In genomic region chr10:13944901-13945300, GRCh38 we compare ENCODE assay signal across 14 cellular contexts.
DNase-seq lines count a peak whose midpoint lies in the region; ATAC-seq and TF ChIP-seq lines count a peak whose summit lies in the region.
"Had no signal": no experiment of that assay in that cellular context is flagged by ENCODE, and none has a peak within 500 bp of the region (broad histone marks: within the 10 kb centered on the region; RNA-seq: fewer than 3 reads in every experiment).

No MANE protein-coding gene starts in this region.

- H3K27ac ChIP-seq in WERI-Rb-1 (no peak overlapping the region), endodermal cell (ENCODE audit: low read depth, low read length) (peak overlapping the region; percentile 75), thoracic aorta (no peak overlapping the region)

- DNase-seq in WERI-Rb-1 (peak; percentile 8), endodermal cell (no peak), mesothelial cell of epicardium (ENCODE audit: low spot score in 2 of 2, unreplicated experiment in 2 of 2) (no peak), thoracic aorta (ENCODE audit: low spot score) (no peak), HuH-7 (ENCODE audit: low spot score) (no peak), ACHN (no peak)
- DNase-seq: CD8-positive, alpha-beta memory T cell; GF-D8; MG63; NCI-H1105; NCI-H1694 treated with DMSO at 0.1 percent for 48 hours; NCI-H446; NCI-H748 treated with DMSO at 0.1 percent for 48 hours had no signal

- H3K9me3 ChIP-seq in WERI-Rb-1 (ENCODE audit: severe bottlenecking) (no peaks in the 10 kb centered on the region), endodermal cell (ENCODE audit: control insufficient read depth, low read length) (no peaks in the 10 kb centered on the region), thoracic aorta (no peaks in the 10 kb centered on the region)
- H3K9me3 ChIP-seq: MG63 had no signal

- H3K36me3 Mint-ChIP-seq in endodermal cell (ENCODE audit: low read depth) (no peaks in the 10 kb centered on the region), mesothelial cell of epicardium (peaks cover 4% of the 10 kb centered on the region)

- no peak overlapping the region for H3K27ac Mint-ChIP-seq in endodermal cell
- H3K27ac Mint-ChIP-seq in mesothelial cell of epicardium: peak overlapping the region; percentile 79
- H3K27ac Mint-ChIP-seq: CD8-positive, alpha-beta memory T cell had no signal

- ATAC-seq in thoracic aorta (ENCODE audit: insufficient number of reproducible peaks, low FRiP score, low read depth): peak; percentile 42
- no peak for ATAC-seq in GM21423 (IDR thresholded peaks at IDR 0.05; ENCODE audit: unreplicated experiment)

- H3K4me3 ChIP-seq in WERI-Rb-1 (ENCODE audit: low read depth, low read length) (no peak overlapping the region), endodermal cell (ENCODE audit: low read length) (no peak overlapping the region), thoracic aorta (no peak overlapping the region)
- H3K4me3 ChIP-seq: MG63 had no signal

- H3K27me3 Mint-ChIP-seq in endodermal cell (ENCODE audit: insufficient read depth): no peaks in the 10 kb centered on the region
- H3K27me3 Mint-ChIP-seq in mesothelial cell of epicardium (ENCODE audit: low read depth): no peaks in the 10 kb centered on the region
- H3K27me3 Mint-ChIP-seq: CD8-positive, alpha-beta memory T cell had no signal

- no peak for TF ChIP-seq CTCF in WERI-Rb-1 (IDR thresholded peaks at IDR 0.05; ENCODE audit: low read depth, low read length)
- TF ChIP-seq CTCF in endodermal cell (conservative IDR thresholded peaks at IDR 0.05): no peak
- no peak for TF ChIP-seq CTCF in mesothelial cell of epicardium (IDR thresholded peaks at IDR 0.05; ENCODE audit: unreplicated experiment)
- TF ChIP-seq CTCF in thoracic aorta (IDR thresholded peaks at IDR 0.05): no peak

- H3K4me1 ChIP-seq in endodermal cell (ENCODE audit: control insufficient read depth, insufficient read depth, low read length): peaks cover 5% of the 10 kb centered on the region
- H3K4me1 ChIP-seq in thoracic aorta (ENCODE audit: control insufficient read depth in 1 of 2, low read depth in 2 of 2): peaks cover 11 to 33% of the 10 kb centered on the region in 2 donors

- H3K4me1 Mint-ChIP-seq in endodermal cell (peaks cover 8% of the 10 kb centered on the region), mesothelial cell of epicardium (peaks cover 27% of the 10 kb centered on the region)
- H3K4me1 Mint-ChIP-seq: CD8-positive, alpha-beta memory T cell had no signal

- H3K4me3 Mint-ChIP-seq in endodermal cell (no peak overlapping the region), mesothelial cell of epicardium (no peak overlapping the region)
- H3K4me3 Mint-ChIP-seq: CD8-positive, alpha-beta memory T cell had no signal

- in situ Hi-C loops in ACHN (cut with HindIII; ENCODE audit: low pct_ligation_motif_present, low pct_unique_long_range_greater_than_20kb, low sequenced_read_pairs): no loop called here

- H3K9me3 Mint-ChIP-seq in endodermal cell (no peaks in the 10 kb centered on the region), mesothelial cell of epicardium (peaks cover 9% of the 10 kb centered on the region)

- H3K9ac ChIP-seq in endodermal cell (ENCODE audit: extremely low read depth, low read length, poor library complexity, severe bottlenecking): no peak overlapping the region

- H3K27me3 ChIP-seq in WERI-Rb-1 (ENCODE audit: insufficient read depth, low read depth, severe bottlenecking): no peaks in the 10 kb centered on the region
- no peaks in the 10 kb centered on the region for H3K27me3 ChIP-seq in endodermal cell (ENCODE audit: control insufficient read depth, insufficient read depth, low read length, poor library complexity, severe bottlenecking)
- no peaks in the 10 kb centered on the region for H3K27me3 ChIP-seq in thoracic aorta (replicated peaks; ENCODE audit: insufficient read depth)
- H3K27me3 ChIP-seq: MG63 had no signal

- 93 to 100% methylated on average over 3 to 4 of the region's 4 CpGs for WGBS in endodermal cell (ENCODE audit: insufficient coverage in 1 of 2, insufficient read length in 1 of 2), 2 experiments

- H3K36me3 ChIP-seq in WERI-Rb-1: no peaks in the 10 kb centered on the region
- no peaks in the 10 kb centered on the region for H3K36me3 ChIP-seq in endodermal cell (ENCODE audit: control insufficient read depth, insufficient read depth, low read length)
- H3K36me3 ChIP-seq in thoracic aorta: no peaks in the 10 kb centered on the region
- H3K36me3 ChIP-seq: MG63 had no signal
